Comparison of ENCODE assay signal across 18 cellular contexts in the genomic region with DNA sequence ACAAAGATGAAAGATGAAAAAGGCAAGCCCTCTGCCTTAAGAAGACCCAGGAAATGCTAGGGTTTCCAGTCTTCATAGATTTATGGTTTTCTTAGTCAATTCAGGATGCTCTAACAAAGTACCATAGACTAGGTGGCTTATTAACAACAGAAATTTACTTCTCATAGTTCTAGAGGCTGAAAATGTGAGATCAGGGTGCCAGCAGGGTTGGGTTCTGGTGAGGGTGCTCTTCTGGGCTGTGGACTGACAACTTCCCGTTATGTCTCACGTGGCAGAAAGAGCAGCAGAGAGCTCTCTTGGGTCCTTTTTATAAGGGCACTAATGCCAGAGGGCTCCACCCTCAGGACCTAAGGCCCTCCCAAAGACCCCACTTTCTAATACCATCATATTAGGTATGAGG. TPM values are rescaled to one million over a fixed set of nuclear protein-coding genes. Genes with fewer than 3 reads are reported as not detected.
"Had no signal": no experiment of that assay in that cellular context is flagged by ENCODE, and none has a peak within 500 bp of the region (broad histone marks: within the 10 kb centered on the region; RNA-seq: fewer than 3 reads in every experiment).

No MANE protein-coding gene starts in this region.

- H3K27me3 Mint-ChIP-seq: stimulated activated naive CD8-positive, alpha-beta T cell treated with anti-CD3 and anti-CD28 coated beads, Interleukin-15, Interleukin-2, amounts not matched to agents 100 ng/mL and 50 ng/mL, for 24 hours had no signal

- H3K4me3 ChIP-seq: ascending aorta, gastrocnemius medialis, psoas muscle, thoracic aorta had no signal

- H3K4me1 ChIP-seq: psoas muscle had no signal

- H3K9me3 Mint-ChIP-seq: mesothelial cell of epicardium; stimulated activated naive CD8-positive, alpha-beta T cell treated with anti-CD3 and anti-CD28 coated beads, Interleukin-15, Interleukin-2, amounts not matched to agents 100 ng/mL and 50 ng/mL, for 24 hours had no signal

- H3K4me1 Mint-ChIP-seq: mesothelial cell of epicardium had no signal

- H3K36me3 Mint-ChIP-seq: mesothelial cell of epicardium had no signal

- H3K27me3 ChIP-seq: ascending aorta, gastrocnemius medialis had no signal

- H3K27ac ChIP-seq: ascending aorta, gastrocnemius medialis, psoas muscle, thoracic aorta had no signal

- H3K27ac Mint-ChIP-seq: mesothelial cell of epicardium; stimulated activated naive CD8-positive, alpha-beta T cell treated with anti-CD3 and anti-CD28 coated beads, Interleukin-15, Interleukin-2, amounts not matched to agents 100 ng/mL and 50 ng/mL, for 24 hours had no signal

- FAIRE-seq: keratinocyte, urothelium cell line had no signal

- H3K36me3 ChIP-seq: ascending aorta, gastrocnemius medialis, thoracic aorta had no signal

- H3K9me3 ChIP-seq: ascending aorta, gastrocnemius medialis, psoas muscle, thoracic aorta had no signal

- H3K4me3 Mint-ChIP-seq: mesothelial cell of epicardium; stimulated activated naive CD8-positive, alpha-beta T cell treated with anti-CD3 and anti-CD28 coated beads, Interleukin-15, Interleukin-2, amounts not matched to agents 100 ng/mL and 50 ng/mL, for 24 hours had no signal

- DNase-seq: activated CD4-positive, alpha-beta T cell treated with anti-CD3 and anti-CD28 coated beads, Interleukin-2, amount 50 U/mL, for 48 hours; activated T-cell treated with anti-CD3 and anti-CD28 coated beads, Interleukin-2, amount 50 U/mL, for 48 hours; effector CD4-positive, alpha-beta T cell; left ventricle myocardium superior; nucleus accumbens; psoas muscle; stimulated activated CD4-positive, alpha-beta T cell treated with anti-CD3 and anti-CD28 coated beads, Interleukin-2, amount 100 ng/mL, for 24 hours; T-helper 2 cell had no signal

- ATAC-seq: gastrocnemius medialis, left ventricle myocardium superior, psoas muscle, sciatic nerve, SK-N-SH treated with all-trans-retinoic acid at 6 μM for 48 hours had no signal

RNA-seq across cellular contexts. Expression of gene ELMO1, which starts 23.7 kb away (rescaled TPM):
- polyA plus RNA-seq: fibroblast of lung, keratinocyte had no signal
